Comparison of ENCODE assay signal across 1 cellular context in genomic region chr3:158058775-158059174, GRCh38.
TF ChIP-seq lines count a peak whose summit lies in the region.

No MANE protein-coding gene starts in this region.

TF ChIP-seq in K562, 482 proteins besides CTCF, POLR2A, EP300 and RAD21:
- no peak for TF ChIP-seq HMBOX1 (IDR thresholded peaks at IDR 0.05)
- no peak for TF ChIP-seq AFF4 (CRISPR knock-in tag; IDR thresholded peaks at IDR 0.05)
- no peak for TF ChIP-seq ZNF347 (CRISPR knock-in tag; IDR thresholded peaks at IDR 0.05; ENCODE audit: low read depth)
- TF ChIP-seq PRMT5 (CRISPR knock-in tag; IDR thresholded peaks at IDR 0.05), result no peak
- TF ChIP-seq PREB (CRISPR knock-in tag; IDR thresholded peaks at IDR 0.05), result no peak
- TF ChIP-seq CUX1 (CRISPR knock-in tag; IDR thresholded peaks at IDR 0.05), result peak; percentile 72; the same call in 1 of the 2 replicates
- no peak for TF ChIP-seq LEF1 (IDR thresholded peaks at IDR 0.05)
- TF ChIP-seq MEIS2 (IDR thresholded peaks at IDR 0.05; ENCODE audit: partially characterized antibody), result peak; percentile 94
- no peak for TF ChIP-seq FOSL1 (tag; conservative IDR thresholded peaks at IDR 0.05)
- TF ChIP-seq PKNOX1 (IDR thresholded peaks at IDR 0.05), result peak; percentile 90
- TF ChIP-seq ZNF609 (CRISPR knock-in tag; IDR thresholded peaks at IDR 0.05; ENCODE audit: borderline replicate concordance), result no peak
- TF ChIP-seq PBX2 (CRISPR knock-in tag; IDR thresholded peaks at IDR 0.05; ENCODE audit: low read depth), result no peak; the same call in 1 of the 2 replicates
- peak; percentile 92 for TF ChIP-seq PBX2 (tag; conservative IDR thresholded peaks at IDR 0.05; ENCODE audit: low read depth)
- no peak for TF ChIP-seq ZNF57 (CRISPR knock-in tag; IDR thresholded peaks at IDR 0.05)
- no peak for TF ChIP-seq E2F5 (CRISPR knock-in tag; IDR thresholded peaks at IDR 0.05)
- 0 out of 2 replicates have a peak, but pooled peaks have one; percentile 30 for TF ChIP-seq FOXJ2 (tag; IDR thresholded peaks at IDR 0.05)
TF ChIP-seq in K562: peak in this region for 5.
